16 cellular contexts compared by ENCODE assay signal in genomic region chr12:97323154-97323553, GRCh38.
DNase-seq lines count a peak whose midpoint lies in the region; ATAC-seq and TF ChIP-seq lines count a peak whose summit lies in the region.
"Had no signal": no experiment of that assay in that cellular context is flagged by ENCODE, and none has a peak within 500 bp of the region (broad histone marks: within the 10 kb centered on the region; RNA-seq: fewer than 3 reads in every experiment).

No MANE protein-coding gene starts in this region.

- H3K36me3 Mint-ChIP-seq in endothelial cell (ENCODE audit: low read depth, unreplicated experiment), result no peaks in the 10 kb centered on the region
- H3K36me3 Mint-ChIP-seq: CD8-positive, alpha-beta T cell had no signal

- no peaks in the 10 kb centered on the region for H3K9me3 Mint-ChIP-seq in endothelial cell (ENCODE audit: unreplicated experiment)
- H3K9me3 Mint-ChIP-seq: CD8-positive, alpha-beta T cell had no signal

- peak overlapping the region; percentile 32; the same call in 1 of the 2 replicates for H3K9ac ChIP-seq in HUES48 (ENCODE audit: low read depth, low read length)

- no peak overlapping the region for H3K4me3 Mint-ChIP-seq in endothelial cell (ENCODE audit: unreplicated experiment)
- H3K4me3 Mint-ChIP-seq: B cell; CD8-positive, alpha-beta T cell had no signal

- no peaks in the 10 kb centered on the region for H3K4me1 Mint-ChIP-seq in endothelial cell (ENCODE audit: unreplicated experiment)
- H3K4me1 Mint-ChIP-seq: B cell had no signal

- TF ChIP-seq CTCF in esophagus muscularis mucosa (IDR thresholded peaks at IDR 0.05) (no peak), prostate gland (IDR thresholded peaks at IDR 0.05) (no peak), heart right ventricle (IDR thresholded peaks at IDR 0.05) (no peak), endothelial cell (IDR thresholded peaks at IDR 0.05; ENCODE audit: unreplicated experiment) (no peak), right lobe of liver (IDR thresholded peaks at IDR 0.05) (no peak)

- H3K27ac ChIP-seq in HUES48 (ENCODE audit: low read depth, low read length) (peak overlapping the region; percentile 89), esophagus muscularis mucosa (replicated peaks in 1 of 4) (no peak overlapping the region), prostate gland (no peak overlapping the region), heart right ventricle (no peak overlapping the region), right lobe of liver (no peak overlapping the region)

- peaks cover 4% of the 10 kb centered on the region for H3K27me3 Mint-ChIP-seq in endothelial cell (ENCODE audit: unreplicated experiment)

- H3K9me3 ChIP-seq in HUES48 (ENCODE audit: control insufficient read depth, insufficient read depth, low read length) (no peaks in the 10 kb centered on the region), esophagus muscularis mucosa (no peaks in the 10 kb centered on the region), prostate gland (no peaks in the 10 kb centered on the region), heart right ventricle (no peaks in the 10 kb centered on the region), right lobe of liver (no peaks in the 10 kb centered on the region)

- DNase-seq in esophagus muscularis mucosa (ENCODE audit: extremely low spot score) (peak; percentile 24), islet precursor cell (peak; percentile 63), prostate gland (ENCODE audit: low spot score) (peak; percentile 14), heart right ventricle (no peak), endothelial cell (ENCODE audit: low spot score) (no peak), right lobe of liver (no peak)
- DNase-seq: C1 segment of cervical spinal cord; CD8-positive, alpha-beta T cell; COR-L47; DMS153; DMS79 treated with DMSO at 0.1 percent for 48 hours; EL; GDM1 had no signal

- 82% methylated on average over 4 of the region's 4 CpGs for WGBS in esophagus muscularis mucosa
- WGBS in prostate gland, result 37% methylated on average over 4 of the region's 4 CpGs
- WGBS in heart right ventricle, 2 donors, result 81 to 82% methylated on average over 4 of the region's 4 CpGs
- WGBS in right lobe of liver (ENCODE audit: insufficient coverage, low coverage, low lambda C conversion rate, missing lambda C conversion rate), result 63% methylated on average over 4 of the region's 4 CpGs

- H3K36me3 ChIP-seq in HUES48 (ENCODE audit: control insufficient read depth, insufficient read depth, low read length) (no peaks in the 10 kb centered on the region), esophagus muscularis mucosa (no peaks in the 10 kb centered on the region), prostate gland (no peaks in the 10 kb centered on the region), heart right ventricle (no peaks in the 10 kb centered on the region), right lobe of liver (no peaks in the 10 kb centered on the region)

- intact Hi-C loops in esophagus muscularis mucosa (cut with DNase I), result no loop called here
- intact Hi-C loops in prostate gland (cut with DNase I), result no loop called here
- intact Hi-C loops in heart right ventricle (cut with DNase I), result no loop called here
- intact Hi-C loops in right lobe of liver (cut with DNase I), result no loop called here

- peaks cover 43% of the 10 kb centered on the region for H3K4me1 ChIP-seq in HUES48 (ENCODE audit: control insufficient read depth, insufficient read depth, low read length)
- H3K4me1 ChIP-seq in esophagus muscularis mucosa, result no peaks in the 10 kb centered on the region
- H3K4me1 ChIP-seq in prostate gland (replicated peaks), result no peaks in the 10 kb centered on the region
- H3K4me1 ChIP-seq in heart right ventricle, result no peaks in the 10 kb centered on the region
- no peaks in the 10 kb centered on the region for H3K4me1 ChIP-seq in right lobe of liver

- H3K27me3 ChIP-seq in HUES48 (ENCODE audit: control insufficient read depth, insufficient read depth, low read length) (no peaks in the 10 kb centered on the region), esophagus muscularis mucosa (no peaks in the 10 kb centered on the region), prostate gland (replicated peaks; ENCODE audit: insufficient read depth) (no peaks in the 10 kb centered on the region), heart right ventricle (peaks cover 0 to 16% (median 7%) of the 10 kb centered on the region in 7 donors), right lobe of liver (no peaks in the 10 kb centered on the region)

- no peak for TF ChIP-seq POLR2A in esophagus muscularis mucosa (IDR thresholded peaks at IDR 0.05; ENCODE audit: low read depth)
- TF ChIP-seq POLR2A in prostate gland (IDR thresholded peaks at IDR 0.05), result no peak
- no peak for TF ChIP-seq POLR2A in right lobe of liver (IDR thresholded peaks at IDR 0.05)

- ATAC-seq in heart right ventricle (no peak), right lobe of liver (no peak)
- ATAC-seq: CD8-positive, alpha-beta T cell; HCT116 had no signal

- H3K27ac Mint-ChIP-seq in endothelial cell (ENCODE audit: unreplicated experiment), result no peak overlapping the region
- H3K27ac Mint-ChIP-seq: B cell; CD8-positive, alpha-beta T cell had no signal

- H3K4me3 ChIP-seq in HUES48 (ENCODE audit: low read depth, low read length) (peak overlapping the region; percentile 9; the same call in 1 of the 2 replicates), esophagus muscularis mucosa (no peak overlapping the region), prostate gland (no peak overlapping the region), heart right ventricle (no peak overlapping the region), right lobe of liver (no peak overlapping the region)

- TF ChIP-seq EP300 in esophagus muscularis mucosa (IDR thresholded peaks at IDR 0.05), result no peak

Comparison
In these comparisons a context has a peak if more than half of its experiments do, and no peak if none do; other contexts are left out.
1. DNase-seq: peak in esophagus muscularis mucosa (single experiment), islet precursor cell (single experiment) and prostate gland (single experiment); none in heart right ventricle (0 of 2), endothelial cell (single experiment) and right lobe of liver (0 of 3).